ENCODE assay signal across 20 cellular contexts in genomic region chr9:106405871-106406435, GRCh38.
"Had no signal": no experiment of that assay in that cellular context is flagged by ENCODE, and none has a peak within 500 bp of the region (broad histone marks: within the 10 kb centered on the region; RNA-seq: fewer than 3 reads in every experiment).

No MANE protein-coding gene starts in this region.

- H3K4me3 ChIP-seq: left lung, mucosa of descending colon, right atrium auricular region, skin epidermis, tibial artery, uterus had no signal

- H3K9me3 ChIP-seq: left lung, mucosa of descending colon, right atrium auricular region, tibial artery, uterus had no signal

- DNase-seq: activated B cell treated with CpG ODN at 0.5 μM for 24 hours; activated CD4-positive, alpha-beta T cell treated with anti-CD3 and anti-CD28 coated beads for 48 hours; activated CD8-positive, alpha-beta memory T cell treated with anti-CD3 and anti-CD28 coated beads, Interleukin-2, amount 50 U/mL, for 48 hours; activated gamma-delta T cell; activated T-cell treated with anti-CD3 and anti-CD28 coated beads, Interleukin-2, amount 50 U/mL, for 72 hours; amygdala; cerebellar nuclear complex; dermis blood vessel endothelial cell; erythroblast; islet precursor cell; left lung; mucosa of descending colon; naive thymus-derived CD8-positive, alpha-beta T cell; stimulated activated CD4-positive, alpha-beta T cell treated with anti-CD3 and anti-CD28 coated beads, Interleukin-4, amount 100 ng/mL, for 24 hours; stimulated activated naive CD4-positive, alpha-beta T cell; T-helper 2 cell; tibial artery; uterus had no signal

- H3K36me3 ChIP-seq: left lung, right atrium auricular region, tibial artery, uterus had no signal

- H3K27ac ChIP-seq: left lung, right atrium auricular region, skin epidermis, tibial artery, uterus had no signal

- H3K27me3 ChIP-seq: left lung, right atrium auricular region, tibial artery, uterus had no signal

- H3K4me1 ChIP-seq: left lung, right atrium auricular region, tibial artery, uterus had no signal

- ATAC-seq: activated T-cell treated with anti-CD3 and anti-CD28 coated beads, Interleukin-2, amount 50 U/mL, for 72 hours; left lung; mucosa of descending colon; naive thymus-derived CD8-positive, alpha-beta T cell had no signal
